ENCODE assay signal across 22 cellular contexts in the genomic region with DNA sequence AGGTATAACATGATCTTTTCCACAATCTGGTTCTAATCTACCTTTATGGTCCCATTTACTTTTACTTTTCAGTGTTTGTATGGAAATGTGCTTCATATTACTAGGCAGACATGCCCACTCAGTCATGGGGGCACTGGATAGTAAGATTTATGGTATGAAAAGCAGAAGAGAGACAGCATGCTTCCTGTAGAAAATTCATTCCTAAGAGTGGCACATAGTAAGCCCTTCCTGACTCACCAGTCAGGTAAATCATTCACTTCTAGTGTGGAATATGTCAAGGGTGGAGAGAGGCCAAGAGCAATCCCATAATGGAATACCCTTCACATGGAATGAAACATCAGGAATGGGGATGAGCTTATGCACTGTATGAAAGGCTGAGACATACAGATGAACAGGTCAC. TPM values are rescaled to one million over a fixed set of nuclear protein-coding genes. Genes with fewer than 3 reads are reported as not detected.
DNase-seq lines count a peak whose midpoint lies in the region; ATAC-seq and TF ChIP-seq lines count a peak whose summit lies in the region.
"Had no signal": no experiment of that assay in that cellular context is flagged by ENCODE, and none has a peak within 500 bp of the region (broad histone marks: within the 10 kb centered on the region; RNA-seq: fewer than 3 reads in every experiment).

No MANE protein-coding gene starts in this region.

- H3K9me3 ChIP-seq in body of pancreas (no peaks in the 10 kb centered on the region), tibial artery (no peaks in the 10 kb centered on the region), spleen (no peaks in the 10 kb centered on the region)
- H3K9me3 ChIP-seq: tibial nerve had no signal

- ATAC-seq in body of pancreas (peak; percentile 56), HG02763 (IDR thresholded peaks at IDR 0.05; ENCODE audit: unreplicated experiment) (no peak)
- ATAC-seq: naive thymus-derived CD8-positive, alpha-beta T cell had no signal

- no peak overlapping the region for H3K27ac ChIP-seq in body of pancreas
- no peak overlapping the region for H3K27ac ChIP-seq in tibial artery
- no peak overlapping the region for H3K27ac ChIP-seq in spleen
- H3K27ac ChIP-seq: tibial nerve had no signal

- H3K27me3 ChIP-seq in body of pancreas (no peaks in the 10 kb centered on the region), tibial artery (no peaks in the 10 kb centered on the region), spleen (replicated peaks in 1 of 7) (no peaks in the 10 kb centered on the region)
- H3K27me3 ChIP-seq: tibial nerve had no signal

- H3K4me1 ChIP-seq in body of pancreas (peaks cover 13% of the 10 kb centered on the region), tibial artery (peaks cover 0 to 39% (median 23%) of the 10 kb centered on the region in 4 donors), spleen (peaks cover 0 to 21% (median 15%) of the 10 kb centered on the region in 6 donors)

- no peaks in the 10 kb centered on the region for H3K36me3 ChIP-seq in body of pancreas (replicated peaks in 1 of 2; ENCODE audit: insufficient read depth in 1 of 2, low read depth in 2 of 2)
- H3K36me3 ChIP-seq in tibial artery: no peaks in the 10 kb centered on the region
- no peaks in the 10 kb centered on the region for H3K36me3 ChIP-seq in spleen

- TF ChIP-seq POLR2A in body of pancreas (IDR thresholded peaks at IDR 0.05): no peak
- TF ChIP-seq POLR2A in spleen (IDR thresholded peaks at IDR 0.05): no peak

- TF ChIP-seq CTCF in body of pancreas (IDR thresholded peaks at IDR 0.05): no peak
- TF ChIP-seq CTCF in tibial artery (IDR thresholded peaks at IDR 0.05): no peak
- no peak for TF ChIP-seq CTCF in spleen (IDR thresholded peaks at IDR 0.05 in 8 of 11, conservative IDR thresholded peaks at IDR 0.05 in 3 of 11)

- H3K4me3 ChIP-seq in body of pancreas: no peak overlapping the region
- H3K4me3 ChIP-seq in tibial artery: no peak overlapping the region
- H3K4me3 ChIP-seq in spleen: no peak overlapping the region
- H3K4me3 ChIP-seq: lung, tibial nerve had no signal

- intact Hi-C loops in body of pancreas (cut with DNase I): no loop called here
- intact Hi-C loops in tibial artery (cut with DNase I; ENCODE audit: low total_unique reads): no loop called here
- intact Hi-C loops in spleen (cut with DNase I; ENCODE audit: low total_unique reads): no loop called here

- DNase-seq in A172 (ENCODE audit: low spot score): peak; percentile 46
- DNase-seq in HT-29 (ENCODE audit: low spot score): peak; percentile 82
- DNase-seq in body of pancreas: no peak
- peak; percentile 41 for DNase-seq in left kidney (ENCODE audit: low read depth, low spot score)
- DNase-seq in tibial artery: no peak
- no peak for DNase-seq in spleen
- no peak for DNase-seq in NCI-H1105 treated with DMSO at 0.1 percent for 48 hours (lab: John Stamatoyannopoulos, UW)
- DNase-seq: activated CD4-positive, alpha-beta T cell treated with anti-CD3 and anti-CD28 coated beads for 48 hours; activated CD8-positive, alpha-beta memory T cell treated with anti-CD3 and anti-CD28 coated beads, Interleukin-2, amount 50 U/mL, for 4 hours; activated gamma-delta T cell; amniotic stem cell; DMS79 treated with DMSO at 0.1 percent for 48 hours; endodermal cell; naive thymus-derived CD8-positive, alpha-beta T cell; NCI-H2081; NCI-H526; OCI-M1; stimulated activated CD4-positive, alpha-beta T cell treated with anti-CD3 and anti-CD28 coated beads, Interleukin-15, amount 100 ng/mL, for 24 hours; stimulated activated naive CD4-positive, alpha-beta T cell had no signal

RNA-seq across cellular contexts. Expression of gene BCL10, which starts 49.5 kb away (rescaled TPM):
- 14.5 and 15.1 TPM in 2 replicates for total RNA-seq in A172 (2014; rRNA removed; shearing (Covaris generic))
- total RNA-seq in HT-29 (2014; rRNA removed; shearing (Covaris generic)): 11.8 and 13.0 TPM in 2 replicates
- total RNA-seq in body of pancreas (1 to 10 TPM; 4.9 to 9.3 TPM), spleen (10 to 100 TPM; 27.4 to 45.1 (median 38.1) TPM)
- polyA plus RNA-seq in spleen: 10 to 100 TPM; 10.5 to 14.4 (median 11.0) TPM

Comparison
In these comparisons a context has a peak if more than half of its experiments do, and no peak if none do; other contexts are left out.
1. DNase-seq: peak in A172 (single experiment), HT-29 (single experiment) and left kidney (single experiment); none in body of pancreas (0 of 4), tibial artery (0 of 2), spleen (single experiment) and NCI-H1105 treated with DMSO at 0.1 percent for 48 hours (single experiment).